Comparison of ENCODE assay signal across 10 cellular contexts in genomic region chr11:102559839-102560238, GRCh38. TPM values are rescaled to one million over a fixed set of nuclear protein-coding genes. Genes with fewer than 3 reads are reported as not detected.
DNase-seq lines count a peak whose midpoint lies in the region; ATAC-seq and TF ChIP-seq lines count a peak whose summit lies in the region.
"Had no signal": no experiment of that assay in that cellular context is flagged by ENCODE, and none has a peak within 500 bp of the region (broad histone marks: within the 10 kb centered on the region; RNA-seq: fewer than 3 reads in every experiment).

No MANE protein-coding gene starts in this region.

- no peak for ATAC-seq in activated CD4-positive, alpha-beta T cell treated with anti-CD3 and anti-CD28 coated beads for 36 hours
- ATAC-seq in HG03066 (IDR thresholded peaks at IDR 0.05; ENCODE audit: low read depth, unreplicated experiment) = peak; percentile 40
- ATAC-seq in activated CD8-positive, alpha-beta T cell treated with anti-CD3 and anti-CD28 coated beads for 36 hours = no peak

- H3K27me3 ChIP-seq in tibial artery (no peaks in the 10 kb centered on the region), ascending aorta (no peaks in the 10 kb centered on the region)

- H3K9me3 ChIP-seq in tibial artery (no peaks in the 10 kb centered on the region), ascending aorta (no peaks in the 10 kb centered on the region)

- intact Hi-C loops in activated CD4-positive, alpha-beta T cell treated with anti-CD3 and anti-CD28 coated beads for 36 hours (cut with DNase I, micrococcal nuclease) = loop anchor here in 1 of 2 experiments (1.0 to 5.0 kb wide), 2 partner anchors 39 to 108 kb away; partner anchors contain the start of gene TMEM123
- intact Hi-C loops in activated CD8-positive, alpha-beta T cell treated with anti-CD3 and anti-CD28 coated beads for 36 hours (cut with micrococcal nuclease) = loop anchor here (5.0 kb wide), 1 partner anchor 37 kb away; no protein-coding TSS in a partner anchor
- intact Hi-C loops in tibial artery (cut with DNase I; ENCODE audit: low total_unique reads) (no loop called here), ascending aorta (cut with DNase I) (no loop called here)

- no peaks in the 10 kb centered on the region for H3K9me3 Mint-ChIP-seq in activated CD4-positive, alpha-beta T cell treated with anti-CD3 and anti-CD28 coated beads for 36 hours (ENCODE audit: low read depth)
- H3K9me3 Mint-ChIP-seq in activated CD8-positive, alpha-beta T cell treated with anti-CD3 and anti-CD28 coated beads for 36 hours = no peaks in the 10 kb centered on the region
- H3K9me3 Mint-ChIP-seq: type B pancreatic cell had no signal

- H3K27ac Mint-ChIP-seq in activated CD4-positive, alpha-beta T cell treated with anti-CD3 and anti-CD28 coated beads for 36 hours = peak overlapping the region; percentile 6
- peak overlapping the region; percentile 51 for H3K27ac Mint-ChIP-seq in activated CD8-positive, alpha-beta T cell treated with anti-CD3 and anti-CD28 coated beads for 36 hours
- H3K27ac Mint-ChIP-seq: type B pancreatic cell had no signal

- peak overlapping the region in 1 of 2 donors; percentile 51 for H3K4me3 ChIP-seq in tibial artery
- no peak overlapping the region for H3K4me3 ChIP-seq in ascending aorta

- POLR2A ChIA-PET in activated CD4-positive, alpha-beta T cell treated with anti-CD3 and anti-CD28 coated beads for 36 hours (lab: Charles Lee) = no interaction called here
- POLR2A ChIA-PET in activated CD8-positive, alpha-beta T cell treated with anti-CD3 and anti-CD28 coated beads for 36 hours (lab: Charles Lee) = no interaction called here

- H3K4me1 Mint-ChIP-seq in activated CD4-positive, alpha-beta T cell treated with anti-CD3 and anti-CD28 coated beads for 36 hours = peaks cover 40% of the 10 kb centered on the region
- peaks cover 46% of the 10 kb centered on the region for H3K4me1 Mint-ChIP-seq in activated CD8-positive, alpha-beta T cell treated with anti-CD3 and anti-CD28 coated beads for 36 hours (ENCODE audit: low read depth)

- CTCF ChIA-PET in activated CD4-positive, alpha-beta T cell treated with anti-CD3 and anti-CD28 coated beads for 36 hours (lab: Charles Lee) = interaction anchor here (0.7 to 1.6 kb wide), 8 partner anchors 11 to 366 kb away, joined by 3 to 6 read pairs (median 3); no protein-coding TSS in a partner anchor
- CTCF ChIA-PET in activated CD8-positive, alpha-beta T cell treated with anti-CD3 and anti-CD28 coated beads for 36 hours (lab: Charles Lee) = interaction anchor here (0.6 to 4.0 kb wide), 5 partner anchors 14 to 499 kb away, joined by 3 to 17 read pairs (median 4); no protein-coding TSS in a partner anchor

- no peak for DNase-seq in activated CD4-positive, alpha-beta T cell treated with anti-CD3 and anti-CD28 coated beads for 36 hours
- DNase-seq in activated CD4-positive, alpha-beta T cell treated with anti-CD3 and anti-CD28 coated beads, Interleukin-2, amount 50 U/mL, for 48 hours = no peak
- no peak for DNase-seq in activated CD8-positive, alpha-beta T cell treated with anti-CD3 and anti-CD28 coated beads for 36 hours
- DNase-seq in tibial artery (no peak), T-helper 9 cell (no peak), HT-29 (ENCODE audit: low spot score) (no peak), ascending aorta (ENCODE audit: low spot score in 2 of 2) (no peak)
- DNase-seq: NCI-H526 treated with DMSO at 0.1 percent for 48 hours had no signal

- peaks cover 0 to 23% (median 12%) of the 10 kb centered on the region in 4 donors for H3K4me1 ChIP-seq in tibial artery
- H3K4me1 ChIP-seq in ascending aorta = peaks cover 0 to 3% of the 10 kb centered on the region in 2 donors

- TF ChIP-seq CTCF in activated CD8-positive, alpha-beta T cell treated with anti-CD3 and anti-CD28 coated beads for 36 hours (IDR thresholded peaks at IDR 0.05) = no peak
- TF ChIP-seq CTCF in tibial artery (IDR thresholded peaks at IDR 0.05) = no peak
- no peak for TF ChIP-seq CTCF in ascending aorta (IDR thresholded peaks at IDR 0.05)

- peaks cover 2% of the 10 kb centered on the region for H3K27me3 Mint-ChIP-seq in activated CD4-positive, alpha-beta T cell treated with anti-CD3 and anti-CD28 coated beads for 36 hours
- H3K27me3 Mint-ChIP-seq in activated CD8-positive, alpha-beta T cell treated with anti-CD3 and anti-CD28 coated beads for 36 hours = no peaks in the 10 kb centered on the region
- H3K27me3 Mint-ChIP-seq: type B pancreatic cell had no signal

- no peaks in the 10 kb centered on the region for H3K36me3 Mint-ChIP-seq in activated CD4-positive, alpha-beta T cell treated with anti-CD3 and anti-CD28 coated beads for 36 hours (ENCODE audit: low read depth)
- no peaks in the 10 kb centered on the region for H3K36me3 Mint-ChIP-seq in activated CD8-positive, alpha-beta T cell treated with anti-CD3 and anti-CD28 coated beads for 36 hours (ENCODE audit: low read depth)
- H3K36me3 Mint-ChIP-seq: type B pancreatic cell had no signal

- H3K36me3 ChIP-seq in tibial artery = no peaks in the 10 kb centered on the region
- no peaks in the 10 kb centered on the region for H3K36me3 ChIP-seq in ascending aorta

- peak overlapping the region; percentile 67 to 71 for H3K27ac ChIP-seq in tibial artery
- peak overlapping the region in 1 of 2 donors; percentile 71 for H3K27ac ChIP-seq in ascending aorta

- no peak overlapping the region for H3K4me3 Mint-ChIP-seq in activated CD4-positive, alpha-beta T cell treated with anti-CD3 and anti-CD28 coated beads for 36 hours
- H3K4me3 Mint-ChIP-seq in activated CD8-positive, alpha-beta T cell treated with anti-CD3 and anti-CD28 coated beads for 36 hours = no peak overlapping the region
- H3K4me3 Mint-ChIP-seq: type B pancreatic cell had no signal

RNA-seq across cellular contexts. Expression of gene MMP7, which starts 29.3 kb away (rescaled TPM):
- total RNA-seq in activated CD4-positive, alpha-beta T cell treated with anti-CD3 and anti-CD28 coated beads for 36 hours = not detected
- not detected for total RNA-seq in activated CD8-positive, alpha-beta T cell treated with anti-CD3 and anti-CD28 coated beads for 36 hours
- 88.5 and 98.1 TPM in 2 replicates for total RNA-seq in HT-29 (2014; rRNA removed; shearing (Covaris generic))
- total RNA-seq in ascending aorta = not detected

Comparison
In these comparisons a context has a peak if more than half of its experiments do, and no peak if none do; other contexts are left out.
1. RNA of gene MMP7, which starts 29.3 kb away (total RNA-seq): 88.5 to 98.1 TPM in HT-29; not detected in activated CD8-positive, alpha-beta T cell treated with anti-CD3 and anti-CD28 coated beads for 36 hours, not detected in activated CD4-positive, alpha-beta T cell treated with anti-CD3 and anti-CD28 coated beads for 36 hours and not detected in ascending aorta (single experiment); every median in the first group is over 10 times any median in the second.